ENCODE assay signal across 9 cellular contexts in genomic region chr7:134527979-134528371, GRCh38. TPM values are rescaled to one million over a fixed set of nuclear protein-coding genes. Genes with fewer than 3 reads are reported as not detected.
DNase-seq lines count a peak whose midpoint lies in the region; ATAC-seq and TF ChIP-seq lines count a peak whose summit lies in the region.
"Had no signal": no experiment of that assay in that cellular context is flagged by ENCODE, and none has a peak within 500 bp of the region (broad histone marks: within the 10 kb centered on the region; RNA-seq: fewer than 3 reads in every experiment).

No MANE protein-coding gene starts in this region.

- H3K4me1 ChIP-seq in esophagus squamous epithelium (peaks cover 4 to 71% (median 6%) of the 10 kb centered on the region in 3 donors), mesendoderm (ENCODE audit: control insufficient read depth, low read depth, low read length) (no peaks in the 10 kb centered on the region)

- intact Hi-C loops in esophagus squamous epithelium (cut with DNase I) = no loop called here

- H3K79me2 ChIP-seq in mesendoderm (ENCODE audit: control insufficient read depth, insufficient read depth, low read length) = no peaks in the 10 kb centered on the region

- 3% methylated on average over 3 of the region's 4 CpGs; no CpG with 5 or more reads in 1 of the 2 donors for WGBS in esophagus squamous epithelium, 2 donors
- no CpG with 5 or more reads among the region's 4 CpGs for WGBS in mesendoderm (ENCODE audit: extremely low coverage, insufficient coverage, low lambda C conversion rate)

- H3K27ac ChIP-seq in esophagus squamous epithelium = peak overlapping the region; percentile 33 to 85 (median 82)
- H3K27ac ChIP-seq in mesendoderm (ENCODE audit: low read depth, low read length) = no peak overlapping the region

- no peak for TF ChIP-seq POLR2A in esophagus squamous epithelium (IDR thresholded peaks at IDR 0.05)

- H3K36me3 ChIP-seq in esophagus squamous epithelium = no peaks in the 10 kb centered on the region
- no peaks in the 10 kb centered on the region for H3K36me3 ChIP-seq in mesendoderm (ENCODE audit: control insufficient read depth, insufficient read depth, low read length)

- H3K4me3 ChIP-seq in esophagus squamous epithelium = peak overlapping the region; percentile 38 to 63 (median 46)
- H3K4me3 ChIP-seq in mesendoderm (ENCODE audit: low read length) = no peak overlapping the region

- H3K4me2 ChIP-seq in mesendoderm (ENCODE audit: low read length) = no peak overlapping the region

- no peak overlapping the region for H3K23ac ChIP-seq in mesendoderm (ENCODE audit: low read length)

- ATAC-seq in HG02798 (IDR thresholded peaks at IDR 0.05; ENCODE audit: poor library complexity, unreplicated experiment) = no peak

- no peak overlapping the region for H3K9ac ChIP-seq in mesendoderm (ENCODE audit: low read length)

- no peak overlapping the region for H3K18ac ChIP-seq in mesendoderm (ENCODE audit: low read length)

- DNase-seq in DMS79 (lab: John Stamatoyannopoulos, UW) (peak; percentile 48), NCI-H524 treated with DMSO at 0.1 percent for 48 hours (lab: John Stamatoyannopoulos, UW) (peak; percentile 90), esophagus squamous epithelium (lab: John Stamatoyannopoulos, UW) (no peak), renal cortical epithelial cell (ENCODE audit: low read depth) (peak; percentile 65), RKO (ENCODE audit: low spot score) (no peak), mesendoderm (no peak)
- no peak for DNase-seq in stimulated activated CD4-positive, alpha-beta T cell treated with anti-CD3 and anti-CD28 coated beads, Interleukin-4, amount 100 ng/mL, for 1 hour

- H2BK15ac ChIP-seq in mesendoderm (replicated peaks; ENCODE audit: low read depth) = no peak overlapping the region

- H3K4ac ChIP-seq in mesendoderm (ENCODE audit: low read depth, low read length) = no peak overlapping the region

- no peak overlapping the region for H3K56ac ChIP-seq in mesendoderm (ENCODE audit: low read length)

- no peak for TF ChIP-seq CTCF in esophagus squamous epithelium (IDR thresholded peaks at IDR 0.05)

- no peaks in the 10 kb centered on the region for H3K9me3 ChIP-seq in esophagus squamous epithelium
- H3K9me3 ChIP-seq: right lobe of liver had no signal

- H3K27me3 ChIP-seq in esophagus squamous epithelium (no peaks in the 10 kb centered on the region), mesendoderm (ENCODE audit: insufficient read depth, low read length, poor library complexity) (no peaks in the 10 kb centered on the region)
- H3K27me3 ChIP-seq: right lobe of liver had no signal

- no peak overlapping the region for H2AK5ac ChIP-seq in mesendoderm (ENCODE audit: low read length)

- H3K79me1 ChIP-seq in mesendoderm (ENCODE audit: low read length) = no peaks in the 10 kb centered on the region

- no peak overlapping the region for H2BK5ac ChIP-seq in mesendoderm (ENCODE audit: low read length)

- H2BK120ac ChIP-seq in mesendoderm (ENCODE audit: low read depth, low read length) = no peak overlapping the region

- no peak overlapping the region for H4K8ac ChIP-seq in mesendoderm (ENCODE audit: low read depth, low read length)

- no peak overlapping the region for H4K5ac ChIP-seq in mesendoderm (ENCODE audit: low read length)

RNA-seq across cellular contexts. Expression of gene AKR1B10, which starts 0.6 kb away (rescaled TPM):
- total RNA-seq in esophagus squamous epithelium (100 to 1,000 TPM; 140 to 967 (median 908) TPM), renal cortical epithelial cell (0.10 and 1.7 TPM in 2 replicates)
- not detected for polyA plus RNA-seq in mesendoderm (2013, experiment 1 of 2)
- 0.06 TPM for polyA plus RNA-seq in mesendoderm (2013, experiment 2 of 2)

RNA-seq across cellular contexts. Expression of gene AKR1B15, which starts 20.9 kb away (rescaled TPM):
- total RNA-seq in esophagus squamous epithelium (1 to 10 TPM in 3 of 4 donors, under 1 TPM in 1; 0.57 to 6.8 (median 4.7) TPM), renal cortical epithelial cell (0.35 TPM in 1 of 2 replicates, not detected in the other)
- 0.10 TPM for polyA plus RNA-seq in mesendoderm (2013, experiment 1 of 2)
- polyA plus RNA-seq in mesendoderm (2013, experiment 2 of 2) = 0.04 TPM

Comparison
In these comparisons a context has a peak if more than half of its experiments do, and no peak if none do; other contexts are left out.
1. DNase-seq: peak in DMS79 (single experiment), NCI-H524 treated with DMSO at 0.1 percent for 48 hours (single experiment) and renal cortical epithelial cell (single experiment); none in esophagus squamous epithelium (single experiment), RKO (single experiment), mesendoderm (single experiment) and stimulated activated CD4-positive, alpha-beta T cell treated with anti-CD3 and anti-CD28 coated beads, Interleukin-4, amount 100 ng/mL, for 1 hour (single experiment).
2. RNA of gene AKR1B10, which starts 0.6 kb away (total RNA-seq): 140 to 967 TPM in esophagus squamous epithelium; 0.10 to 1.7 TPM in renal cortical epithelial cell; every median in the first group is over 10 times any median in the second.